ENCODE assay signal across 14 cellular contexts in the genomic region with DNA sequence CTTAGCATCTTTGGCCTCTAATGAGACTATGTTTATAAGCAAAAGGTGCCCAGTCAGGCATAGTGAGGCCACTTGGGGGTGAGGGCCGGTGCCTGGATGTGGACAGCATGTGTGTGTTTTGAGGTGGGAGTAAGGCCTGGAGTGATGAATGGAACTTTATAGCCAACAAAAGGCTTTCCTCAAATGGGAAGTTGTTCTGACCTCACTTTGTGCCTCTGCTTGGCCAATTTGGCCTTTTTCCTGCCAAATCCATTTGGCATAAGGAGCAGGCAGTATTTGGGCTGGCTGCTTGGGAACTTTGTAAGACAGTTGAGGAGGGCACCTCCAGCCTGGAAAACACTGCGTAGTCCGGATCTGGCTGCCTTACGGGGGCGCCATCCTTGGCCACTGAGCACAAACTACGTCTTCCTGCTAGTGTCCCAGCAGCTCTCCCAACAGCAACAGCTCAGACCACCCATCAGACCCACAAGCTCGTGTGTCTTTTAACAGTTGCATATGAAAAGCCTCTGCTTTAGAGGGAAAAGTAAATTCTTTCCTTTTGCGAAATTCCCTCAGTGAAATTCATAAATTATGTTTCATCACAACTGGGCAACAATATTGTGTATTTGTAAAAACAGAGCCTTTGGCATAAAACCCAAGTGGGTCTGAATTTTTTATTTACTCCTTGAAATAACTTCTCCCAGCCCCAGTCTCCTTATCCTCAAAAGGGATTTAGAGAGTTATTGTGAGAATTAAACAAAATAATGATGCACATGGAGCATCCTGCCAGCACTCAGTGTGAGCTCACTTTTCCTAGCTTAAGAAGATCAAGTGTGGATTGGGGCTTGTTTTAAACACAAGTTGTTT.
DNase-seq lines count a peak whose midpoint lies in the region; ATAC-seq and TF ChIP-seq lines count a peak whose summit lies in the region.
"Had no signal": no experiment of that assay in that cellular context is flagged by ENCODE, and none has a peak within 500 bp of the region (broad histone marks: within the 10 kb centered on the region; RNA-seq: fewer than 3 reads in every experiment).

No MANE protein-coding gene starts in this region.

- TF ChIP-seq POLR2A in gastroesophageal sphincter (IDR thresholded peaks at IDR 0.05), result no peak
- TF ChIP-seq POLR2A in transverse colon (IDR thresholded peaks at IDR 0.05), result no peak

- in situ Hi-C loops in transverse colon (cut with MboI; ENCODE audit: low pct_ligation_motif_present in 1 of 4, low pct_unique_long_range_greater_than_20kb in 1 of 4, low sequenced_read_pairs in 3 of 4), result no loop called here

- WGBS in gastroesophageal sphincter (ENCODE audit: low coverage in 1 of 2), 2 donors, result 49 to 71% methylated on average over 1 to 2 of the region's 8 CpGs
- WGBS in transverse colon (ENCODE audit: low coverage in 1 of 2), 2 donors, result 67 to 78% methylated on average over 2 to 8 of the region's 8 CpGs

- H3K27me3 ChIP-seq in WERI-Rb-1 (ENCODE audit: insufficient read depth, low read depth, severe bottlenecking) (peaks cover 14% of the 10 kb centered on the region), gastroesophageal sphincter (no peaks in the 10 kb centered on the region), muscle layer of duodenum (ENCODE audit: low read depth, low read length) (no peaks in the 10 kb centered on the region), transverse colon (no peaks in the 10 kb centered on the region)

- H3K4me1 Mint-ChIP-seq in osteocyte (ENCODE audit: unreplicated experiment), result peaks cover 7% of the 10 kb centered on the region
- H3K4me1 Mint-ChIP-seq: stimulated activated naive B cell treated with anti-CD40 and anti-IgM and Interleukin-4, amounts not matched to agents 10 μg/mL and 1 μg/mL and 100 μg/mL, for 72 hours had no signal

- no peak overlapping the region for H3K4me3 Mint-ChIP-seq in osteocyte (ENCODE audit: unreplicated experiment)
- H3K4me3 Mint-ChIP-seq: activated CD4-positive, alpha-beta memory T cell treated with anti-CD3 and anti-CD28 coated beads for 36 hours; stimulated activated naive B cell treated with anti-CD40 and anti-IgM and Interleukin-4, amounts not matched to agents 10 μg/mL and 1 μg/mL and 100 μg/mL, for 72 hours had no signal

- intact Hi-C loops in transverse colon (cut with DNase I; ENCODE audit: low total_unique reads) (no loop called here), posterior cingulate gyrus (cut with DNase I) (no loop called here)

- peak; percentile 85 for ATAC-seq in gastroesophageal sphincter
- ATAC-seq: K562; stimulated activated naive B cell treated with anti-CD40 and anti-IgM and Interleukin-4, amounts not matched to agents 10 μg/mL and 1 μg/mL and 100 μg/mL, for 72 hours had no signal

- H3K27ac Mint-ChIP-seq in osteocyte (ENCODE audit: unreplicated experiment), result no peak overlapping the region
- H3K27ac Mint-ChIP-seq: activated CD4-positive, alpha-beta memory T cell treated with anti-CD3 and anti-CD28 coated beads for 36 hours; activated T-helper 2 cell treated with anti-CD3 and anti-CD28 coated beads, Interferon-gamma antibody, Interleukin-2, Interleukin-4, amounts not matched to agents 10 μg/mL and 5 μg/mL and 100 μg/mL, durations not matched to agents 14 hours and 24 hours and 36 hours; stimulated activated naive B cell treated with anti-CD40 and anti-IgM and Interleukin-4, amounts not matched to agents 10 μg/mL and 1 μg/mL and 100 μg/mL, for 72 hours had no signal

- H3K4me3 ChIP-seq in WERI-Rb-1 (ENCODE audit: low read depth, low read length) (no peak overlapping the region), gastroesophageal sphincter (no peak overlapping the region), muscle layer of duodenum (ENCODE audit: low read depth in 1 of 2, low read length in 2 of 2) (no peak overlapping the region), transverse colon (no peak overlapping the region)
- H3K4me3 ChIP-seq: K562 had no signal

- H3K27ac ChIP-seq in WERI-Rb-1, result no peak overlapping the region
- peak overlapping the region in 3 of 4 donors; percentile 65 to 73 (median 72) for H3K27ac ChIP-seq in gastroesophageal sphincter
- peak overlapping the region; percentile 42 for H3K27ac ChIP-seq in muscle layer of duodenum (ENCODE audit: low read length)
- H3K27ac ChIP-seq in transverse colon, result peak overlapping the region in 3 of 4 donors; percentile 25 to 35 (median 28)

- TF ChIP-seq EP300 in gastroesophageal sphincter (IDR thresholded peaks at IDR 0.05), result no peak
- TF ChIP-seq EP300 in transverse colon (IDR thresholded peaks at IDR 0.05; ENCODE audit: low read depth), result no peak

- H3K36me3 Mint-ChIP-seq in osteocyte (ENCODE audit: unreplicated experiment), result peaks cover 9% of the 10 kb centered on the region

- H3K27me3 Mint-ChIP-seq in osteocyte (ENCODE audit: unreplicated experiment), result no peaks in the 10 kb centered on the region
- H3K27me3 Mint-ChIP-seq: activated CD4-positive, alpha-beta memory T cell treated with anti-CD3 and anti-CD28 coated beads for 36 hours; stimulated activated naive B cell treated with anti-CD40 and anti-IgM and Interleukin-4, amounts not matched to agents 10 μg/mL and 1 μg/mL and 100 μg/mL, for 72 hours had no signal

- DNase-seq in WERI-Rb-1 (no peak), transverse colon (no peak), posterior cingulate gyrus (no peak), osteocyte (ENCODE audit: extremely low spot score, unreplicated experiment) (no peak), DMS79 (lab: John Stamatoyannopoulos, UW) (no peak)
- DNase-seq in NK-92 treated with Interleukin-12 subunit alpha and Interleukin-12 subunit beta, amount 100 ng/mL, for 24 hours (lab: John Stamatoyannopoulos, UW), result no peak
- DNase-seq: activated CD4-positive, alpha-beta memory T cell treated with anti-CD3 and anti-CD28 coated beads for 36 hours; NCI-H1436 treated with DMSO at 0.1 percent for 48 hours; stimulated activated CD4-positive, alpha-beta T cell treated with anti-CD3 and anti-CD28 coated beads, Interleukin-4, amount 100 ng/mL, for 4 hours; stimulated activated naive B cell treated with anti-CD40 and anti-IgM and Interleukin-4, amounts not matched to agents 10 μg/mL and 1 μg/mL and 100 μg/mL, for 72 hours had no signal

- TF ChIP-seq CTCF in WERI-Rb-1 (IDR thresholded peaks at IDR 0.05; ENCODE audit: low read depth, low read length) (peak; percentile 43; the same call in 1 of the 2 replicates), gastroesophageal sphincter (IDR thresholded peaks at IDR 0.05) (peak in 1 of 4 experiments; percentile 19), transverse colon (IDR thresholded peaks at IDR 0.05) (no peak), osteocyte (IDR thresholded peaks at IDR 0.05) (no peak)

- H3K4me1 ChIP-seq in gastroesophageal sphincter (peaks cover 0 to 16% (median 0%) of the 10 kb centered on the region in 3 donors), muscle layer of duodenum (ENCODE audit: control insufficient read depth in 1 of 2, insufficient read depth in 2 of 2, low read length in 2 of 2) (peaks cover 0 to 3% of the 10 kb centered on the region in 2 donors), transverse colon (no peaks in the 10 kb centered on the region)

- no peaks in the 10 kb centered on the region for H3K36me3 ChIP-seq in WERI-Rb-1
- H3K36me3 ChIP-seq in gastroesophageal sphincter, result no peaks in the 10 kb centered on the region
- H3K36me3 ChIP-seq in muscle layer of duodenum (ENCODE audit: control insufficient read depth in 1 of 2, insufficient read depth in 2 of 2, low read length in 2 of 2), result no peaks in the 10 kb centered on the region
- no peaks in the 10 kb centered on the region for H3K36me3 ChIP-seq in transverse colon

- H3K9me3 Mint-ChIP-seq in osteocyte (ENCODE audit: unreplicated experiment), result peaks cover 4% of the 10 kb centered on the region

- H3K9me3 ChIP-seq in WERI-Rb-1 (ENCODE audit: severe bottlenecking), result peaks cover 9% of the 10 kb centered on the region
- H3K9me3 ChIP-seq in gastroesophageal sphincter, result peaks cover 0 to 8% (median 0%) of the 10 kb centered on the region in 3 donors
- H3K9me3 ChIP-seq in muscle layer of duodenum (ENCODE audit: control insufficient read depth in 1 of 2, low read length in 2 of 2), result no peaks in the 10 kb centered on the region
- no peaks in the 10 kb centered on the region for H3K9me3 ChIP-seq in transverse colon
